ENCODE assay signal across 26 cellular contexts in the genomic region with DNA sequence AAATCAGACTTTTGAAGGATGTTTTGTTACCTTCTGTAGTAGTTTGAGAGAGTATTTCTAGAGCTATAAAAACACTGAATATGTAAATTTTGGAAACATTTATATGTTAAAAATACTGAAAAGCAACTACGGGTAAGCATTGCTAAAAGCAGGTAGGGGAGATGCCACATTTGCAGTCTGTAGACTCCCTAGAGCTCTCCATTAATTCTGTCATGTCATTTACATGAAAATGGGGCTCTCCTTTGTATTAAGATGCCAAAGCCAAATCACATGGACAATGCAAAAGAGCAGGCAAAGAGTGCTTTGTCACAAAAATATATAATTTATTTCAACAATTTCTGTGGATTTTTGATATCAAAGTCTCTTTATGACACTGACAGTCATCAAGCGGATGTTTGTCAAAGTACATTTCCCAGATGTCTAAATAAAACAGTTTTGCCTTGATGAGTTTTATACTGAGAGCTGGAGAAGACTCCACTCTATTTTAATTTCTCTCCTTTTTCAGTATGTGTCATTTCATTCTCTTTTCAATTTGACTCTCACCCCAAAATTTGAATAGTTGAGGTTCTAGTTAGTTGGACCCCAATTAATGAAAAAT. TPM values are rescaled to one million over a fixed set of nuclear protein-coding genes. Genes with fewer than 3 reads are reported as not detected.
A peak's percentile ranks its signal among the peaks of the same experiment; 100 is the strongest.
DNase-seq lines count a peak whose midpoint lies in the region; ATAC-seq and TF ChIP-seq lines count a peak whose summit lies in the region.
"Had no signal": no experiment of that assay in that cellular context is flagged by ENCODE, and none has a peak within 500 bp of the region (broad histone marks: within the 10 kb centered on the region; RNA-seq: fewer than 3 reads in every experiment).

No MANE protein-coding gene starts in this region.

- no peak for TF ChIP-seq CTCF in H9 (conservative IDR thresholded peaks at IDR 0.05)
- no peak for TF ChIP-seq CTCF in neural cell (IDR thresholded peaks at IDR 0.05; ENCODE audit: poor library complexity, severe bottlenecking)

- WGBS in H9 (ENCODE audit: extremely low coverage, insufficient read length, low lambda C conversion rate), result no CpG with 5 or more reads among the region's 2 CpGs

- H3K9ac ChIP-seq in H9 (ENCODE audit: extremely low read depth, insufficient read length, low read length) (no peak overlapping the region), NT2/D1 (ENCODE audit: insufficient read length, low read depth) (no peak overlapping the region), neural cell (ENCODE audit: low read length) (no peak overlapping the region)
- H3K9ac ChIP-seq: BLaER1 had no signal

- no peak overlapping the region for H3K4me3 Mint-ChIP-seq in H9
- H3K4me3 Mint-ChIP-seq: CD4-positive, CD25-positive, alpha-beta regulatory T cell; HFFc6; T-cell had no signal

- H3K4me1 Mint-ChIP-seq in H9, result peaks cover 54 to 66% of the 10 kb centered on the region in 2 experiments
- H3K4me1 Mint-ChIP-seq: CD4-positive, CD25-positive, alpha-beta regulatory T cell; T-cell had no signal

- H2BK15ac ChIP-seq in H9 (ENCODE audit: low read depth, low read length), result no peak overlapping the region

- H3F3A ChIP-seq in neural cell (ENCODE audit: insufficient read depth, low read length, poor library complexity, severe bottlenecking), result no peaks in the 10 kb centered on the region

- no peak overlapping the region for H2BK12ac ChIP-seq in H9 (ENCODE audit: insufficient read length, low read depth, low read length)

- peaks cover 10 to 23% (median 14%) of the 10 kb centered on the region in 3 experiments for H3K36me3 Mint-ChIP-seq in H9 (ENCODE audit: insufficient read depth in 1 of 3, low read depth in 3 of 3)
- H3K36me3 Mint-ChIP-seq: CD4-positive, CD25-positive, alpha-beta regulatory T cell; T-cell had no signal

- no peak overlapping the region for H4K91ac ChIP-seq in H9 (ENCODE audit: insufficient read length, low read depth, low read length)

- no peak overlapping the region for H2BK5ac ChIP-seq in H9 (ENCODE audit: insufficient read length, low read length)

- H3K27me3 Mint-ChIP-seq in H9 (ENCODE audit: low read depth), result no peaks in the 10 kb centered on the region
- H3K27me3 Mint-ChIP-seq: CD4-positive, CD25-positive, alpha-beta regulatory T cell had no signal

- H3K27me3 ChIP-seq in H9 (ENCODE audit: insufficient read depth, low read length) (no peaks in the 10 kb centered on the region), NT2/D1 (ENCODE audit: insufficient read depth, insufficient read length) (no peaks in the 10 kb centered on the region), neural cell (ENCODE audit: insufficient read depth, low read depth, low read length) (no peaks in the 10 kb centered on the region)
- H3K27me3 ChIP-seq: BLaER1, SJSA1 had no signal

- no peak overlapping the region for H2BK120ac ChIP-seq in H9 (ENCODE audit: low read depth, low read length, poor library complexity, severe bottlenecking)

- no peaks in the 10 kb centered on the region for H3K23me2 ChIP-seq in H9 (ENCODE audit: insufficient read length, low read depth, low read length, poor library complexity, severe bottlenecking)

- H3K9me2 ChIP-seq in neural cell (ENCODE audit: insufficient read depth, low read length), result no peaks in the 10 kb centered on the region

- DNase-seq in H9 (no peak), NT2/D1 (ENCODE audit: low read depth, low spot score) (peak; percentile 20), iPS DF 4.7 (ENCODE audit: extremely low read depth, low spot score) (peak; percentile 38), superior temporal gyrus (ENCODE audit: extremely low spot score) (no peak), NCI-H345 treated with DMSO at 0.1 percent for 48 hours (lab: John Stamatoyannopoulos, UW; ENCODE audit: unreplicated experiment) (no peak)
- DNase-seq: CD4-positive, CD25-positive, alpha-beta regulatory T cell; DMS53; HFFc6; Karpas-422; NCI-H1092 treated with DMSO at 0.1 percent for 48 hours; NCI-H1436; NCI-H187; NCI-H2081 treated with DMSO at 0.1 percent for 48 hours; NCI-H2171 treated with DMSO at 0.1 percent for 48 hours; NCI-H446; NCI-H524 treated with DMSO at 0.1 percent for 48 hours; NCI-H774; PC-9; Right ventricle myocardium superior; T-cell had no signal

- no peak overlapping the region for H4K5ac ChIP-seq in H9 (ENCODE audit: insufficient read length, low read depth, low read length)

- peaks cover 4% of the 10 kb centered on the region for H3K79me1 ChIP-seq in H9 (ENCODE audit: insufficient read depth, low read depth, low read length, poor library complexity, severe bottlenecking)

- H2AK5ac ChIP-seq in H9 (ENCODE audit: insufficient read length, low read length), result no peak overlapping the region

- H3K27ac ChIP-seq in H9 (ENCODE audit: insufficient read length, low read depth, low read length) (no peak overlapping the region), neural cell (ENCODE audit: low read length) (no peak overlapping the region)
- H3K27ac ChIP-seq: BLaER1, PC-9, SJSA1 had no signal

- H3K4me2 ChIP-seq in H9 (ENCODE audit: insufficient read depth, insufficient read length, low read length), result no peak overlapping the region
- no peak overlapping the region for H3K4me2 ChIP-seq in neural cell (ENCODE audit: low read length)
- H3K4me2 ChIP-seq: BLaER1, PC-9 had no signal

- H3K27ac Mint-ChIP-seq in H9, result peak overlapping the region; percentile 72 to 97 (median 96); a peak in 6 of 7 replicates
- H3K27ac Mint-ChIP-seq: CD4-positive, CD25-positive, alpha-beta regulatory T cell; HFFc6; T-cell had no signal

- H3K23ac ChIP-seq in H9 (ENCODE audit: insufficient read length, low read depth, low read length), result no peak overlapping the region

- no peak overlapping the region for H3K18ac ChIP-seq in H9 (ENCODE audit: insufficient read length, low read depth, low read length)

- H3T11ph ChIP-seq in H9 (ENCODE audit: low read length), result no peak overlapping the region

- peaks cover 8% of the 10 kb centered on the region in 2 experiments for H3K9me3 Mint-ChIP-seq in H9
- H3K9me3 Mint-ChIP-seq: HFFc6, T-cell had no signal

- peak; percentile 80 for TF ChIP-seq EP300 in neural cell (conservative IDR thresholded peaks at IDR 0.05; ENCODE audit: poor library complexity, severe bottlenecking)

- no peak overlapping the region for H3K14ac ChIP-seq in H9 (ENCODE audit: insufficient read depth, low read length)

- TF ChIP-seq RAD21 in neural cell (conservative IDR thresholded peaks at IDR 0.05), result no peak

- H3K79me2 ChIP-seq in H9 (ENCODE audit: insufficient read depth, low read length) (no peaks in the 10 kb centered on the region; the same call in 1 of the 2 replicates), neural cell (replicated peaks; ENCODE audit: insufficient read depth, low read length) (no peaks in the 10 kb centered on the region)

- H4K8ac ChIP-seq in H9 (replicated peaks; ENCODE audit: insufficient read length, low read depth, low read length), result no peak overlapping the region

- H3K4ac ChIP-seq in H9 (ENCODE audit: low read depth, low read length), result no peak overlapping the region

- no peak overlapping the region for H2BK20ac ChIP-seq in H9 (ENCODE audit: low read depth, low read length, poor library complexity, severe bottlenecking)

- no peaks in the 10 kb centered on the region for H3K36me3 ChIP-seq in NT2/D1 (ENCODE audit: insufficient read depth, insufficient read length, low read length)
- H3K36me3 ChIP-seq in neural cell (ENCODE audit: insufficient read depth, low read length), result no peaks in the 10 kb centered on the region
- H3K36me3 ChIP-seq: BLaER1, SJSA1 had no signal

- H4K20me1 ChIP-seq in H9 (ENCODE audit: control insufficient read depth, insufficient read depth, insufficient read length), result no peaks in the 10 kb centered on the region
- no peaks in the 10 kb centered on the region for H4K20me1 ChIP-seq in neural cell (ENCODE audit: insufficient read depth)
- H4K20me1 ChIP-seq: BLaER1 had no signal

- H3K4me1 ChIP-seq in H9 (ENCODE audit: insufficient read depth, low read length) (peaks cover 14% of the 10 kb centered on the region), NT2/D1 (ENCODE audit: insufficient read depth, insufficient read length) (no peaks in the 10 kb centered on the region)
- H3K4me1 ChIP-seq: BLaER1 had no signal

- ATAC-seq in GM18907 (IDR thresholded peaks at IDR 0.05; ENCODE audit: unreplicated experiment), result no peak
- ATAC-seq: T-cell had no signal

- no peak overlapping the region for H3K56ac ChIP-seq in H9 (ENCODE audit: insufficient read length, low read depth, low read length)

- no peak overlapping the region for H3K4me3 ChIP-seq in NT2/D1 (ENCODE audit: insufficient read length, low read depth)
- no peak overlapping the region for H3K4me3 ChIP-seq in neural cell (ENCODE audit: low read length)
- H3K4me3 ChIP-seq: BLaER1, PC-9, SJSA1 had no signal

- H3K9me3 ChIP-seq in H9 (ENCODE audit: control insufficient read depth, low read depth, low read length) (no peaks in the 10 kb centered on the region), NT2/D1 (ENCODE audit: insufficient read depth, low read length) (peaks cover 7% of the 10 kb centered on the region), neural cell (ENCODE audit: low read length) (no peaks in the 10 kb centered on the region)
- H3K9me3 ChIP-seq: BLaER1 had no signal

- H2AFZ ChIP-seq in H9 (ENCODE audit: low read length) (no peak overlapping the region), neural cell (ENCODE audit: low read depth, low read length) (no peak overlapping the region)
- H2AFZ ChIP-seq: PC-9 had no signal

TF ChIP-seq in neural cell, 6 proteins besides CTCF, POLR2A, EP300 and RAD21:
- TF ChIP-seq EZH2 (IDR thresholded peaks at IDR 0.05; ENCODE audit: borderline replicate concordance, insufficient read depth, low read length, poor library complexity, severe bottlenecking) (no peak), POLR2AphosphoS5 (IDR thresholded peaks at IDR 0.05) (peak; percentile 55)
TF ChIP-seq in neural cell: peak in this region for 1.

RNA-seq across cellular contexts. Expression of a gene that starts 51.8 kb away (rescaled TPM):
- total RNA-seq in H9 (2021), result 22.5 and 25.8 TPM in 2 replicates
- 25.7 and 58.9 TPM in 2 replicates for polyA plus RNA-seq in neural cell
- 71.2 and 73.8 TPM in 2 replicates for polyA minus RNA-seq in neural cell
- total RNA-seq: CD4-positive, CD25-positive, alpha-beta regulatory T cell; G401; HepG2; PC-9 had no signal
- polyA plus RNA-seq: CD4-positive, CD25-positive, alpha-beta regulatory T cell; HepG2 had no signal

Comparison
In these comparisons a context has a peak if more than half of its experiments do, and no peak if none do; other contexts are left out.
1. DNase-seq: peak in NT2/D1 (single experiment) and iPS DF 4.7 (single experiment); none in H9 (single experiment), superior temporal gyrus (single experiment) and NCI-H345 treated with DMSO at 0.1 percent for 48 hours (single experiment).